8 cellular contexts compared by ENCODE assay signal in genomic region chr10:99430451-99431189, GRCh38. TPM values are rescaled to one million over a fixed set of nuclear protein-coding genes. Genes with fewer than 3 reads are reported as not detected.
A peak's percentile ranks its signal among the peaks of the same experiment; 100 is the strongest.
DNase-seq lines count a peak whose midpoint lies in the region; ATAC-seq and TF ChIP-seq lines count a peak whose summit lies in the region.

GOT1 (minus strand) TSS chr10:99430624; CDS start chr10:99430565, 59 bp downstream.

- H3K4me3 ChIP-seq in GM12865 (ENCODE audit: low read depth, low read length) (peak within 1 kb of the TSS; percentile 98), ovary (peak within 1 kb of the TSS; percentile 48), tibial artery (peak within 1 kb of the TSS; percentile 87 to 92)

- H3K4me3 Mint-ChIP-seq in activated naive CD8-positive, alpha-beta T cell treated with anti-CD3 and anti-CD28 coated beads, Interleukin-2, amount 50 U/mL, for 24 hours: peak within 1 kb of the TSS; percentile 100

- TF ChIP-seq EP300 in ovary (IDR thresholded peaks at IDR 0.05): no peak

- H3K4me1 ChIP-seq in ovary (ENCODE audit: insufficient read depth) (peaks cover 7% of the 10 kb centered on the region), tibial artery (peaks cover 0 to 25% (median 16%) of the 10 kb centered on the region in 4 donors)

- H3K27me3 Mint-ChIP-seq in activated naive CD8-positive, alpha-beta T cell treated with anti-CD3 and anti-CD28 coated beads, Interleukin-2, amount 50 U/mL, for 24 hours: peaks cover 3% of the 10 kb centered on the region

- no peaks in the 10 kb centered on the region for H3K36me3 ChIP-seq in ovary
- peaks cover 0 to 5% (median under 1%) of the 10 kb centered on the region in 3 donors for H3K36me3 ChIP-seq in tibial artery

- intact Hi-C loops in Right ventricle myocardium inferior (cut with DNase I) (loop anchor here (1.0 to 5.0 kb wide), 6 partner anchors 38 to 1163 kb away; partner anchors contain the start of genes COX15, CUTC, LOXL4 and SLC25A28), ovary (cut with DNase I) (loop anchor here (2.0 to 10.0 kb wide), 6 partner anchors 182 to 304 kb away; partner anchors contain the start of genes SLC25A28 (in 2 of the 4), COX15 (in 1 of the 4) and CUTC (in 1 of the 4)), tibial artery (cut with DNase I; ENCODE audit: low total_unique reads) (loop anchor here (2.0 kb wide), 1 partner anchor 190 kb away; the partner anchor contains the start of gene SLC25A28)

- H3K9me3 ChIP-seq in ovary (no peaks in the 10 kb centered on the region), tibial artery (no peaks in the 10 kb centered on the region)

- peaks cover 41% of the 10 kb centered on the region for H3K4me1 Mint-ChIP-seq in activated naive CD8-positive, alpha-beta T cell treated with anti-CD3 and anti-CD28 coated beads, Interleukin-2, amount 50 U/mL, for 24 hours

- peak; percentile 78 for TF ChIP-seq POLR2A in ovary (IDR thresholded peaks at IDR 0.05)

- H3K27ac ChIP-seq in ovary: peak within 1 kb of the TSS; percentile 57 to 82
- H3K27ac ChIP-seq in tibial artery: peak within 1 kb of the TSS; percentile 85 to 90

- H3K9me3 Mint-ChIP-seq in activated naive CD8-positive, alpha-beta T cell treated with anti-CD3 and anti-CD28 coated beads, Interleukin-2, amount 50 U/mL, for 24 hours: no peaks in the 10 kb centered on the region

- WGBS in ovary, 3 donors: 0 to 1% (median 0%) methylated on average over 55 to 59 of the region's 59 CpGs

- DNase-seq in GM12865 (ENCODE audit: low read depth) (peak; percentile 98), NCI-H1417 treated with DMSO at 0.1 percent for 48 hours (lab: John Stamatoyannopoulos, UW) (peak; percentile 65), SW480 (ENCODE audit: low spot score) (peak; percentile 99), Right ventricle myocardium inferior (ENCODE audit: missing footprints) (peak; percentile 94), ovary (peak; percentile 92 to 96 (median 93)), tibial artery (peak; percentile 96 to 98)
- peak; percentile 92 for DNase-seq in activated naive CD8-positive, alpha-beta T cell treated with anti-CD3 and anti-CD28 coated beads, Interleukin-2, amount 50 U/mL, for 24 hours

- peak within 1 kb of the TSS; percentile 97 for H3K27ac Mint-ChIP-seq in activated naive CD8-positive, alpha-beta T cell treated with anti-CD3 and anti-CD28 coated beads, Interleukin-2, amount 50 U/mL, for 24 hours

- peaks cover 2% of the 10 kb centered on the region for H3K36me3 Mint-ChIP-seq in activated naive CD8-positive, alpha-beta T cell treated with anti-CD3 and anti-CD28 coated beads, Interleukin-2, amount 50 U/mL, for 24 hours (ENCODE audit: low read depth)

- H3K27me3 ChIP-seq in ovary (no peaks in the 10 kb centered on the region), tibial artery (no peaks in the 10 kb centered on the region)

- ATAC-seq in HG02763 (IDR thresholded peaks at IDR 0.05; ENCODE audit: unreplicated experiment): peak; percentile 96
- ATAC-seq in activated naive CD8-positive, alpha-beta T cell treated with anti-CD3 and anti-CD28 coated beads, Interleukin-2, amount 50 U/mL, for 24 hours: peak; percentile 94
- peak; percentile 97 for ATAC-seq in Right ventricle myocardium inferior

- no peak for TF ChIP-seq CTCF in GM12865 (IDR thresholded peaks at IDR 0.05; ENCODE audit: insufficient read depth, low read depth, low read length, missing control alignments)
- TF ChIP-seq CTCF in ovary (IDR thresholded peaks at IDR 0.05): no peak
- TF ChIP-seq CTCF in tibial artery (IDR thresholded peaks at IDR 0.05): no peak

RNA-seq across cellular contexts. Expression of gene GOT1, which starts in this region (rescaled TPM):
- total RNA-seq in Right ventricle myocardium inferior (507 TPM), ovary (10 to 100 TPM; 12.5 to 80.4 (median 18.2) TPM)
- 10 to 100 TPM; 15.2 to 47.0 TPM for polyA plus RNA-seq in ovary

Comparison
In these comparisons a context has a peak if more than half of its experiments do, and no peak if none do; other contexts are left out.
1. Peak in every context shown above with its lines: DNase-seq, ATAC-seq, H3K4me3 ChIP-seq and H3K27ac ChIP-seq.
2. H3K4me3 ChIP-seq: peak in every context shown above with its lines; median percentile 98 in GM12865; 90 in tibial artery; 48 in ovary.